12 cellular contexts compared by ENCODE assay signal in genomic region chr10:18822156-18822555, GRCh38.
A peak's percentile ranks its signal among the peaks of the same experiment; 100 is the strongest.
DNase-seq lines count a peak whose midpoint lies in the region; ATAC-seq, FAIRE-seq and TF ChIP-seq lines count a peak whose summit lies in the region.
"Had no signal": no experiment of that assay in that cellular context is flagged by ENCODE, and none has a peak within 500 bp of the region (broad histone marks: within the 10 kb centered on the region; RNA-seq: fewer than 3 reads in every experiment).

No MANE protein-coding gene starts in this region.

- POLR2A ChIA-PET in A673 (lab: Charles Lee; ENCODE audit: low non-redundant PET), result no interaction called here

- peak; percentile 40 for DNase-seq in A673 (ENCODE audit: low spot score)
- peak; percentile 0 for DNase-seq in H54 (ENCODE audit: insufficient read length, low spot score)
- peak; percentile 51 for DNase-seq in RPMI8226
- DNase-seq in glomerular visceral epithelial cell (ENCODE audit: extremely low spot score), result peak; percentile 17
- no peak for DNase-seq in hepatic stellate cell (ENCODE audit: low spot score)
- DNase-seq in activated T-helper 2 cell treated with anti-CD3 and anti-CD28 coated beads, Interferon-gamma antibody, Interleukin-2, Interleukin-4, amounts not matched to agents 10 μg/mL and 5 μg/mL and 100 μg/mL, durations not matched to agents 14 hours and 24 hours and 36 hours (ENCODE audit: low spot score), result no peak
- DNase-seq: CD4-positive, alpha-beta T cell; stimulated activated CD4-positive, alpha-beta T cell treated with anti-CD3 and anti-CD28 coated beads, Interleukin-2, amount 100 ng/mL, for 48 hours; substantia nigra had no signal

- H3K27ac Mint-ChIP-seq in activated T-helper 2 cell treated with anti-CD3 and anti-CD28 coated beads, Interferon-gamma antibody, Interleukin-2, Interleukin-4, amounts not matched to agents 10 μg/mL and 5 μg/mL and 100 μg/mL, durations not matched to agents 14 hours and 24 hours and 36 hours, result no peak overlapping the region
- H3K27ac Mint-ChIP-seq: CD4-positive, alpha-beta T cell had no signal

- H3K4me1 ChIP-seq in A673 (ENCODE audit: insufficient read depth, low read length, poor library complexity, severe bottlenecking), result no peaks in the 10 kb centered on the region

- no peak overlapping the region for H3K27ac ChIP-seq in A673 (ENCODE audit: low read depth, low read length, poor library complexity, severe bottlenecking)

- H3K4me1 Mint-ChIP-seq in activated T-helper 2 cell treated with anti-CD3 and anti-CD28 coated beads, Interferon-gamma antibody, Interleukin-2, Interleukin-4, amounts not matched to agents 10 μg/mL and 5 μg/mL and 100 μg/mL, durations not matched to agents 14 hours and 24 hours and 36 hours (ENCODE audit: low read depth), result no peaks in the 10 kb centered on the region

- no peaks in the 10 kb centered on the region for H3K27me3 Mint-ChIP-seq in activated T-helper 2 cell treated with anti-CD3 and anti-CD28 coated beads, Interferon-gamma antibody, Interleukin-2, Interleukin-4, amounts not matched to agents 10 μg/mL and 5 μg/mL and 100 μg/mL, durations not matched to agents 14 hours and 24 hours and 36 hours (ENCODE audit: low read depth)
- H3K27me3 Mint-ChIP-seq: CD4-positive, alpha-beta T cell had no signal

- ATAC-seq in GM21786 (IDR thresholded peaks at IDR 0.05; ENCODE audit: unreplicated experiment) (no peak), HG03457 (IDR thresholded peaks at IDR 0.05; ENCODE audit: unreplicated experiment) (no peak)

- BruUV-seq in A673 (replicated peaks; lab: Mats Ljungman, UMichigan), result no TSS peak

- no peaks in the 10 kb centered on the region for H3K36me3 ChIP-seq in A673 (ENCODE audit: insufficient read depth, low read length, poor library complexity, severe bottlenecking)

- H3K27me3 ChIP-seq in A673 (replicated peaks; ENCODE audit: insufficient read depth, low read depth, low read length, poor library complexity), result no peaks in the 10 kb centered on the region

- intact Hi-C loops in A673 (cut with micrococcal nuclease; ENCODE audit: unreplicated experiment), result no loop called here
- intact Hi-C loops in activated T-helper 2 cell treated with anti-CD3 and anti-CD28 coated beads, Interferon-gamma antibody, Interleukin-2, Interleukin-4, amounts not matched to agents 10 μg/mL and 5 μg/mL and 100 μg/mL, durations not matched to agents 14 hours and 24 hours and 36 hours (cut with micrococcal nuclease), result no loop called here

- no peak for TF ChIP-seq CTCF in A673 (conservative IDR thresholded peaks at IDR 0.05; ENCODE audit: low read depth, low read length)

- CTCF ChIA-PET in A673 (lab: Charles Lee), result no interaction called here

- H3K36me3 Mint-ChIP-seq in activated T-helper 2 cell treated with anti-CD3 and anti-CD28 coated beads, Interferon-gamma antibody, Interleukin-2, Interleukin-4, amounts not matched to agents 10 μg/mL and 5 μg/mL and 100 μg/mL, durations not matched to agents 14 hours and 24 hours and 36 hours (ENCODE audit: low read depth), result no peaks in the 10 kb centered on the region

- H3K4me3 Mint-ChIP-seq in activated T-helper 2 cell treated with anti-CD3 and anti-CD28 coated beads, Interferon-gamma antibody, Interleukin-2, Interleukin-4, amounts not matched to agents 10 μg/mL and 5 μg/mL and 100 μg/mL, durations not matched to agents 14 hours and 24 hours and 36 hours (ENCODE audit: low read depth), result no peak overlapping the region
- H3K4me3 Mint-ChIP-seq: CD4-positive, alpha-beta T cell had no signal

- no peak for FAIRE-seq in H54 (lab: Jason Lieb, UNC)
- FAIRE-seq: TTC549 had no signal

- no peaks in the 10 kb centered on the region for H3K9me3 ChIP-seq in A673 (ENCODE audit: low read depth, low read length, poor library complexity, severe bottlenecking)

- no peak for TF ChIP-seq POLR2A in H54 (IDR thresholded peaks at IDR 0.05; ENCODE audit: low read depth, low read length)

- H3K4me3 ChIP-seq in A673 (ENCODE audit: low read depth, low read length, poor library complexity, severe bottlenecking), result no peak overlapping the region

- peaks cover 17% of the 10 kb centered on the region for H3K9me3 Mint-ChIP-seq in activated T-helper 2 cell treated with anti-CD3 and anti-CD28 coated beads, Interferon-gamma antibody, Interleukin-2, Interleukin-4, amounts not matched to agents 10 μg/mL and 5 μg/mL and 100 μg/mL, durations not matched to agents 14 hours and 24 hours and 36 hours

Comparison
In these comparisons a context has a peak if more than half of its experiments do, and no peak if none do; other contexts are left out.
1. DNase-seq: peak in A673 (single experiment), H54 (single experiment), RPMI8226 (single experiment) and glomerular visceral epithelial cell (single experiment); none in hepatic stellate cell (single experiment) and activated T-helper 2 cell treated with anti-CD3 and anti-CD28 coated beads, Interferon-gamma antibody, Interleukin-2, Interleukin-4, amounts not matched to agents 10 μg/mL and 5 μg/mL and 100 μg/mL, durations not matched to agents 14 hours and 24 hours and 36 hours (single experiment).